ENCODE assay signal across 24 cellular contexts in the genomic region with DNA sequence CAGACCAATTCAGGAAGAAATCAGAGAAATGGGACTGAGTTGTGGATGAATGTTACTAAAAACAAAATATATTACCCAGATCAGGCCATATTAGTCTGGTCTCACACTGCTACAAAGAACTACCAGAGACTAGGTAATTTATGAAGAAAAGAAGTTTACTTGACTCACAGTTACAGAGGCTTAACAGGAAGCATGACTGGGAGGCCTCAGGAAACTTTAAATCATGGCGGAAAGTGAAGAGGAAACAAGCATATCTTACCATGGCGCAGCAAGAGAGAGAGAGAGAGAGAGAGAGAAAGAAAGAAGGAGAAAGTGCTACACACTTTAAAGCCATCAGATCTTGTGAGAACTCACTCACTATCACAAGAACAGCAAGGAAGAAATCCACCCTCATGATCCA.
DNase-seq lines count a peak whose midpoint lies in the region; ATAC-seq, FAIRE-seq and TF ChIP-seq lines count a peak whose summit lies in the region.
"Had no signal": no experiment of that assay in that cellular context is flagged by ENCODE, and none has a peak within 500 bp of the region (broad histone marks: within the 10 kb centered on the region; RNA-seq: fewer than 3 reads in every experiment).

No MANE protein-coding gene starts in this region.

- no peak overlapping the region for H4K5ac ChIP-seq in H9 (ENCODE audit: insufficient read length, low read depth, low read length)

- ATAC-seq in aorta (ENCODE audit: low FRiP score) (no peak), GM19324 (IDR thresholded peaks at IDR 0.05; ENCODE audit: low FRiP score, unreplicated experiment) (no peak)
- ATAC-seq: A549, GM12878 had no signal

- H3T11ph ChIP-seq in H9 (ENCODE audit: low read length): no peak overlapping the region

- intact Hi-C loops in aorta (cut with DNase I): no loop called here

- H3K23me2 ChIP-seq in H9 (ENCODE audit: insufficient read length, low read depth, low read length, poor library complexity, severe bottlenecking): no peaks in the 10 kb centered on the region

- H4K20me1 ChIP-seq in H9 (ENCODE audit: control insufficient read depth, insufficient read depth, insufficient read length): no peaks in the 10 kb centered on the region
- H4K20me1 ChIP-seq: BLaER1 treated with 17β-estradiol and CSF1 and Interleukin-3, amounts not matched to agents 10 nM and 100 nM had no signal

- no CpG with 5 or more reads among the region's 2 CpGs for WGBS in H9 (ENCODE audit: extremely low coverage, insufficient read length, low lambda C conversion rate)
- 72 to 83% methylated on average over 2 of the region's 2 CpGs for WGBS in aorta, 2 donors
- WGBS in small intestine, 3 donors: 72 to 97% (median 72%) methylated on average over 2 of the region's 2 CpGs

- no peak overlapping the region for H3K4ac ChIP-seq in H9 (ENCODE audit: low read depth, low read length)

- H3K27ac Mint-ChIP-seq in H9 (no peak overlapping the region), endothelial cell (ENCODE audit: unreplicated experiment) (peak overlapping the region; percentile 91), nephron progenitor cell (peak overlapping the region; percentile 8)
- H3K27ac Mint-ChIP-seq: CD14-positive monocyte; CD4-positive, alpha-beta T cell; CD8-positive, alpha-beta memory T cell; HFFc6 had no signal

- H2BK15ac ChIP-seq in H9 (ENCODE audit: low read depth, low read length): no peak overlapping the region

- no peaks in the 10 kb centered on the region for H3K4me1 ChIP-seq in H9 (ENCODE audit: insufficient read depth, low read length)
- H3K4me1 ChIP-seq in aorta (ENCODE audit: control insufficient read depth in 1 of 2, insufficient read depth in 2 of 2, low read length in 2 of 2): no peaks in the 10 kb centered on the region
- no peaks in the 10 kb centered on the region for H3K4me1 ChIP-seq in small intestine (ENCODE audit: control insufficient read depth in 2 of 2, insufficient read depth in 1 of 2, low read depth in 1 of 2, low read length in 1 of 2)
- H3K4me1 ChIP-seq: A549; BE2C; BLaER1 treated with 17β-estradiol and CSF1 and Interleukin-3, amounts not matched to agents 10 nM and 100 nM; HAP-1 had no signal

- H3K36me3 ChIP-seq in aorta (ENCODE audit: control insufficient read depth in 1 of 2, insufficient read depth in 2 of 2, low read length in 1 of 2): no peaks in the 10 kb centered on the region
- H3K36me3 ChIP-seq in small intestine (ENCODE audit: control insufficient read depth in 2 of 2, insufficient read depth in 2 of 2, low read length in 2 of 2): no peaks in the 10 kb centered on the region
- H3K36me3 ChIP-seq: BE2C; BLaER1 treated with 17β-estradiol and CSF1 and Interleukin-3, amounts not matched to agents 10 nM and 100 nM; HAP-1 had no signal

- H3K9me3 Mint-ChIP-seq in H9 (peaks cover 0 to 7% of the 10 kb centered on the region in 2 experiments; a peak in 1 of 5 replicates), endothelial cell (ENCODE audit: unreplicated experiment) (no peaks in the 10 kb centered on the region), nephron progenitor cell (peaks cover 8% of the 10 kb centered on the region)

- no peak overlapping the region for H2AK5ac ChIP-seq in H9 (ENCODE audit: insufficient read length, low read length)

- no peak overlapping the region for H2BK12ac ChIP-seq in H9 (ENCODE audit: insufficient read length, low read depth, low read length)

- no peak overlapping the region for H3K9ac ChIP-seq in H9 (ENCODE audit: extremely low read depth, insufficient read length, low read length)
- H3K9ac ChIP-seq: BLaER1 treated with 17β-estradiol and CSF1 and Interleukin-3, amounts not matched to agents 10 nM and 100 nM had no signal

- H3K79me1 ChIP-seq in H9 (ENCODE audit: insufficient read depth, low read depth, low read length, poor library complexity, severe bottlenecking): no peaks in the 10 kb centered on the region

- H3K27ac ChIP-seq in H9 (ENCODE audit: insufficient read length, low read depth, low read length) (no peak overlapping the region), aorta (ENCODE audit: low read depth in 1 of 2, low read length in 2 of 2) (no peak overlapping the region), small intestine (ENCODE audit: low read depth in 1 of 2, low read length in 1 of 2) (no peak overlapping the region)
- H3K27ac ChIP-seq: A549; BLaER1 treated with 17β-estradiol and CSF1 and Interleukin-3, amounts not matched to agents 10 nM and 100 nM had no signal

- no peak overlapping the region for H3K18ac ChIP-seq in H9 (ENCODE audit: insufficient read length, low read depth, low read length)

- H3K4me3 ChIP-seq in aorta (ENCODE audit: low read length in 2 of 2) (no peak overlapping the region), small intestine (ENCODE audit: low read depth in 1 of 2, low read length in 2 of 2) (no peak overlapping the region)
- H3K4me3 ChIP-seq: A549; BLaER1 treated with 17β-estradiol and CSF1 and Interleukin-3, amounts not matched to agents 10 nM and 100 nM; GM12878; HAP-1 had no signal

- no peak for FAIRE-seq in small intestine (lab: Jason Lieb, UNC)
- FAIRE-seq: A549, D721Med, GM12878 had no signal

- DNase-seq in H9 (no peak), endothelial cell (ENCODE audit: low spot score) (no peak), nephron progenitor cell (no peak), aorta (no peak), foreskin melanocyte (no peak), small intestine (no peak)
- DNase-seq: 8988T; ACHN; AML-193; BE2C; CD4-positive, alpha-beta T cell; CD8-positive, alpha-beta memory T cell; DMS 273 treated with DMSO at 0.1 percent for 48 hours; DMS79; EL; GDM1; HFFc6 had no signal

- no peak for TF ChIP-seq CTCF in H9 (conservative IDR thresholded peaks at IDR 0.05)
- TF ChIP-seq CTCF in endothelial cell (IDR thresholded peaks at IDR 0.05; ENCODE audit: unreplicated experiment): no peak
- no peak for TF ChIP-seq CTCF in nephron progenitor cell (IDR thresholded peaks at IDR 0.05)

- no peak overlapping the region for H2BK5ac ChIP-seq in H9 (ENCODE audit: insufficient read length, low read length)

- H3K4me1 Mint-ChIP-seq in H9 (peaks cover 7 to 12% of the 10 kb centered on the region in 2 experiments), endothelial cell (ENCODE audit: unreplicated experiment) (peaks cover 4% of the 10 kb centered on the region), nephron progenitor cell (peaks cover 5% of the 10 kb centered on the region)
- H3K4me1 Mint-ChIP-seq: CD14-positive monocyte; CD8-positive, alpha-beta memory T cell had no signal

- no peak overlapping the region for H2BK20ac ChIP-seq in H9 (ENCODE audit: low read depth, low read length, poor library complexity, severe bottlenecking)

- H3K56ac ChIP-seq in H9 (ENCODE audit: insufficient read length, low read depth, low read length): no peak overlapping the region

- peak overlapping the region; percentile 16 for H2AFZ ChIP-seq in H9 (ENCODE audit: low read length)

- H3K27me3 ChIP-seq in H9 (ENCODE audit: insufficient read depth, low read length): no peaks in the 10 kb centered on the region
- no peaks in the 10 kb centered on the region for H3K27me3 ChIP-seq in aorta (ENCODE audit: control insufficient read depth in 1 of 2, insufficient read depth in 2 of 2, low read length in 1 of 2)
- no peaks in the 10 kb centered on the region for H3K27me3 ChIP-seq in small intestine (ENCODE audit: control insufficient read depth in 2 of 2, insufficient read depth in 2 of 2, low read length in 2 of 2)
- H3K27me3 ChIP-seq: BE2C; BLaER1 treated with 17β-estradiol and CSF1 and Interleukin-3, amounts not matched to agents 10 nM and 100 nM had no signal

- H2BK120ac ChIP-seq in H9 (ENCODE audit: low read depth, low read length, poor library complexity, severe bottlenecking): no peak overlapping the region

- no peak overlapping the region for H4K8ac ChIP-seq in H9 (replicated peaks; ENCODE audit: insufficient read length, low read depth, low read length)

- H3K36me3 Mint-ChIP-seq in H9 (ENCODE audit: insufficient read depth in 1 of 3, low read depth in 3 of 3): peaks cover 0 to 2% (median 0%) of the 10 kb centered on the region in 3 experiments; a peak in 1 of 7 replicates
- H3K36me3 Mint-ChIP-seq in endothelial cell (ENCODE audit: low read depth, unreplicated experiment): no peaks in the 10 kb centered on the region
- no peaks in the 10 kb centered on the region for H3K36me3 Mint-ChIP-seq in nephron progenitor cell (ENCODE audit: low read depth)
- H3K36me3 Mint-ChIP-seq: CD14-positive monocyte; CD8-positive, alpha-beta memory T cell had no signal

- H3K27me3 Mint-ChIP-seq in H9 (ENCODE audit: low read depth) (no peaks in the 10 kb centered on the region), endothelial cell (ENCODE audit: unreplicated experiment) (peaks cover 3% of the 10 kb centered on the region), nephron progenitor cell (ENCODE audit: low read depth, poor library complexity) (no peaks in the 10 kb centered on the region)
- H3K27me3 Mint-ChIP-seq: CD4-positive, alpha-beta T cell; CD8-positive, alpha-beta memory T cell had no signal

- H3K4me2 ChIP-seq in H9 (ENCODE audit: insufficient read depth, insufficient read length, low read length): no peak overlapping the region
- H3K4me2 ChIP-seq: A549; BLaER1 treated with 17β-estradiol and CSF1 and Interleukin-3, amounts not matched to agents 10 nM and 100 nM had no signal

- no peaks in the 10 kb centered on the region for H3K9me3 ChIP-seq in H9 (ENCODE audit: control insufficient read depth, low read depth, low read length)
- no peaks in the 10 kb centered on the region for H3K9me3 ChIP-seq in aorta (ENCODE audit: control insufficient read depth, low read length)
- no peaks in the 10 kb centered on the region for H3K9me3 ChIP-seq in small intestine (ENCODE audit: control insufficient read depth, low read depth)
- H3K9me3 ChIP-seq: A549, BE2C, HAP-1 had no signal

- H3K4me3 Mint-ChIP-seq in H9 (no peak overlapping the region), endothelial cell (ENCODE audit: unreplicated experiment) (no peak overlapping the region), nephron progenitor cell (no peak overlapping the region)
- H3K4me3 Mint-ChIP-seq: CD14-positive monocyte; CD4-positive, alpha-beta T cell; CD8-positive, alpha-beta memory T cell; HFFc6 had no signal

- H3K14ac ChIP-seq in H9 (ENCODE audit: insufficient read depth, low read length): no peak overlapping the region

- no peaks in the 10 kb centered on the region for H3K79me2 ChIP-seq in H9 (ENCODE audit: insufficient read depth, low read length)

- H3K23ac ChIP-seq in H9 (ENCODE audit: insufficient read length, low read depth, low read length): no peak overlapping the region

- no peak overlapping the region for H4K91ac ChIP-seq in H9 (ENCODE audit: insufficient read length, low read depth, low read length)

Comparison
In these comparisons a context has a peak if more than half of its experiments do, and no peak if none do; other contexts are left out.
1. H3K27ac Mint-ChIP-seq: peak in endothelial cell (single experiment) and nephron progenitor cell (single experiment); none in H9 (0 of 3).